Comparison of ENCODE assay signal across 19 cellular contexts in the genomic region with DNA sequence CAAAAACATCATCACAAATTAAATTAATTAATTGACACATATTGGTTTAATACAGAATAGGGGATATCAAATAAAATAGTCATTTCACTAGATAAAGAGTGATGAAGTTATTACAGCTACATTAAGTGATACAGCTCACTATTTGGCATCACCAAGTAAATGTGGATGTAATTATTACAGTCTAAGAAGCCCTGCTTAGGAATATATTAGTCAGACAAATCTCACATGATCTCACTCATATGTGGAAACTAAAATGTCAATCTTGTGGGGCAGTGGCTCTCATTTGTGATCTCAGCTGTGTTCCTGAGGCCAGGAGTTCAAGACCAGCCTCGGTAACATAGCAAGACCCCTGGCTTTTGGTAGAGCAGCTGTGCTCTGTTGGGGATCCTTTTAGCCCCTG.
DNase-seq lines count a peak whose midpoint lies in the region; ATAC-seq and TF ChIP-seq lines count a peak whose summit lies in the region.
"Had no signal": no experiment of that assay in that cellular context is flagged by ENCODE, and none has a peak within 500 bp of the region (broad histone marks: within the 10 kb centered on the region; RNA-seq: fewer than 3 reads in every experiment).

No MANE protein-coding gene starts in this region.

- H3K23ac ChIP-seq in IMR-90 (ENCODE audit: low read depth, low read length): no peak overlapping the region

- no peak overlapping the region for H3K4me3 Mint-ChIP-seq in activated T-cell treated with anti-CD3 and anti-CD28 coated beads, Interleukin-2, amount 50 U/mL, for 24 hours
- H3K4me3 Mint-ChIP-seq: CD8-positive, alpha-beta memory T cell; H9; HFFc6 had no signal

- no peak overlapping the region for H4K91ac ChIP-seq in IMR-90 (ENCODE audit: insufficient read depth, low read depth, low read length)

- no peak overlapping the region for H3K4ac ChIP-seq in IMR-90 (ENCODE audit: low read depth, low read length)

- intact Hi-C loops in IMR-90 (cut with micrococcal nuclease): no loop called here

- no peaks in the 10 kb centered on the region for H3K27me3 Mint-ChIP-seq in activated T-cell treated with anti-CD3 and anti-CD28 coated beads, Interleukin-2, amount 50 U/mL, for 24 hours
- H3K27me3 Mint-ChIP-seq: CD8-positive, alpha-beta memory T cell; IgD-negative memory B cell had no signal

- H2AFZ ChIP-seq in IMR-90 (replicated peaks; ENCODE audit: low read length, poor library complexity): no peak overlapping the region

- no peak overlapping the region for H2AK9ac ChIP-seq in IMR-90 (replicated peaks; ENCODE audit: low read depth, low read length, poor library complexity)

- no peak overlapping the region for H3K27ac Mint-ChIP-seq in activated T-cell treated with anti-CD3 and anti-CD28 coated beads, Interleukin-2, amount 50 U/mL, for 24 hours
- H3K27ac Mint-ChIP-seq: CD8-positive, alpha-beta memory T cell; H9; HFFc6; IgD-negative memory B cell had no signal

- no peaks in the 10 kb centered on the region for H3K79me1 ChIP-seq in IMR-90 (ENCODE audit: low read depth in 1 of 2, low read length in 2 of 2)

- no peak overlapping the region for H4K5ac ChIP-seq in IMR-90 (ENCODE audit: low read depth, low read length)

- in situ Hi-C loops in IMR-90 (cut with MboI; ENCODE audit: low sequenced_read_pairs): no loop called here

- no peak overlapping the region for H4K8ac ChIP-seq in IMR-90 (ENCODE audit: low read depth in 2 of 2, low read length in 2 of 2)

- no CpG with 5 or more reads among the region's 1 CpG for WGBS in IMR-90 (ENCODE audit: extremely low coverage in 2 of 2, insufficient read length in 1 of 2), 2 experiments

- no peak overlapping the region for H3K18ac ChIP-seq in IMR-90 (ENCODE audit: low read depth, low read length)

- H3K36me3 ChIP-seq in IMR-90 (ENCODE audit: control insufficient read depth, insufficient read depth, low read length): no peaks in the 10 kb centered on the region
- H3K36me3 ChIP-seq: BLaER1 had no signal

- H3K56ac ChIP-seq in IMR-90 (ENCODE audit: extremely low read depth, insufficient read depth, low read length): no peak overlapping the region

- no peaks in the 10 kb centered on the region for H3K4me1 Mint-ChIP-seq in activated T-cell treated with anti-CD3 and anti-CD28 coated beads, Interleukin-2, amount 50 U/mL, for 24 hours (ENCODE audit: low read depth)
- H3K4me1 Mint-ChIP-seq: CD8-positive, alpha-beta memory T cell; IgD-negative memory B cell had no signal

- H3K9me3 Mint-ChIP-seq in activated T-cell treated with anti-CD3 and anti-CD28 coated beads, Interleukin-2, amount 50 U/mL, for 24 hours: peaks cover 29% of the 10 kb centered on the region

- BruUV-seq in IMR-90 (replicated peaks; lab: Mats Ljungman, UMichigan): no TSS peak

- no peak for TF ChIP-seq POLR2A in IMR-90 (IDR thresholded peaks at IDR 0.05; ENCODE audit: low read depth, low read length)

- no peak overlapping the region for H3K9ac ChIP-seq in IMR-90 (ENCODE audit: low read depth, low read length)
- H3K9ac ChIP-seq: BLaER1 had no signal

- no peak overlapping the region for H2AK5ac ChIP-seq in IMR-90 (ENCODE audit: low read depth, low read length)

- no peak for TF ChIP-seq RAD21 in IMR-90 (IDR thresholded peaks at IDR 0.05; ENCODE audit: low read length)

- TF ChIP-seq CTCF in AG09319 (IDR thresholded peaks at IDR 0.05; ENCODE audit: low read depth, low read length): no peak
- TF ChIP-seq CTCF in IMR-90 (conservative IDR thresholded peaks at IDR 0.05; ENCODE audit: low read depth, low read length): no peak
- TF ChIP-seq CTCF in foreskin fibroblast (IDR thresholded peaks at IDR 0.05; ENCODE audit: low read depth, low read length): no peak

- no peaks in the 10 kb centered on the region for H3K9me1 ChIP-seq in IMR-90 (ENCODE audit: insufficient read depth, low read length)

- H3K9me3 ChIP-seq in IMR-90 (ENCODE audit: control insufficient read depth, insufficient read depth, low read length): no peaks in the 10 kb centered on the region; the same call in 1 of the 2 replicates
- H3K9me3 ChIP-seq: Caco-2 had no signal

- ATAC-seq in IMR-90 (ENCODE audit: low read depth): no peak

- no peaks in the 10 kb centered on the region for H4K20me1 ChIP-seq in IMR-90 (ENCODE audit: insufficient read depth, low read length)
- H4K20me1 ChIP-seq: BLaER1 had no signal

- H3K14ac ChIP-seq in IMR-90 (replicated peaks; ENCODE audit: low read depth, low read length): no peak overlapping the region

- no peak overlapping the region for H2BK15ac ChIP-seq in IMR-90 (ENCODE audit: low read depth, low read length)

- H3K4me1 ChIP-seq in IMR-90 (ENCODE audit: control insufficient read depth, insufficient read depth, low read length): no peaks in the 10 kb centered on the region
- H3K4me1 ChIP-seq: BLaER1, Caco-2 had no signal

- no peak overlapping the region for H3K4me2 ChIP-seq in IMR-90 (ENCODE audit: low read depth, low read length)
- H3K4me2 ChIP-seq: BLaER1 had no signal

- H3K36me3 Mint-ChIP-seq in activated T-cell treated with anti-CD3 and anti-CD28 coated beads, Interleukin-2, amount 50 U/mL, for 24 hours (ENCODE audit: low read depth): no peaks in the 10 kb centered on the region
- H3K36me3 Mint-ChIP-seq: CD8-positive, alpha-beta memory T cell had no signal

- H2BK5ac ChIP-seq in IMR-90 (ENCODE audit: low read depth, low read length, poor library complexity, severe bottlenecking): no peak overlapping the region

- H3K27ac ChIP-seq in IMR-90 (ENCODE audit: insufficient read depth, low read length): no peak overlapping the region
- H3K27ac ChIP-seq: BLaER1 had no signal

- no peak overlapping the region for H2BK20ac ChIP-seq in IMR-90 (ENCODE audit: low read depth, low read length)

- H3K27me3 ChIP-seq in IMR-90 (ENCODE audit: control insufficient read depth, insufficient read depth, low read length): no peaks in the 10 kb centered on the region
- H3K27me3 ChIP-seq: BLaER1 had no signal

- H3K4me3 ChIP-seq in IMR-90 (ENCODE audit: insufficient read depth, low read depth, low read length): no peak overlapping the region
- H3K4me3 ChIP-seq in foreskin fibroblast (ENCODE audit: low read depth in 1 of 2, low read length in 2 of 2): no peak overlapping the region
- H3K4me3 ChIP-seq: BLaER1 had no signal

- POLR2A ChIA-PET in IMR-90 (lab: Charles Lee; ENCODE audit: unreplicated experiment): no interaction called here

- dilution Hi-C loops in IMR-90 (cut with HindIII; ENCODE audit: low sequenced_read_pairs, unreplicated experiment): no loop called here

- CTCF ChIA-PET in IMR-90 (lab: Yijun Ruan, JAX): no interaction called here

- no peak overlapping the region for H2BK120ac ChIP-seq in IMR-90 (ENCODE audit: low read depth, low read length)

- DNase-seq in AG09319 (ENCODE audit: extremely low read depth, low read depth) (peak; percentile 14), IMR-90 (peak; percentile 30), fibroblast of gingiva (ENCODE audit: low read depth) (peak; percentile 74), foreskin fibroblast (peak; percentile 29 to 64), NCI-H524 treated with DMSO at 0.1 percent for 48 hours (lab: John Stamatoyannopoulos, UW) (no peak), nucleus accumbens (lab: John Stamatoyannopoulos, UW) (no peak)
- DNase-seq in activated T-cell treated with anti-CD3 and anti-CD28 coated beads, Interleukin-2, amount 50 U/mL, for 24 hours: no peak
- DNase-seq: 8988T; ACHN; AML-193; Caco-2; CD8-positive, alpha-beta memory T cell; DND-41; GDM1; GOT3; H9; HFFc6 had no signal

TF ChIP-seq in IMR-90, 13 proteins besides CTCF, POLR2A, EP300 and RAD21:
- TF ChIP-seq MAFK (IDR thresholded peaks at IDR 0.05; ENCODE audit: low read depth, low read length): no peak
- TF ChIP-seq RCOR1 (IDR thresholded peaks at IDR 0.05; ENCODE audit: insufficient replicate concordance, low read length): no peak
- TF ChIP-seq, protein P1, sequence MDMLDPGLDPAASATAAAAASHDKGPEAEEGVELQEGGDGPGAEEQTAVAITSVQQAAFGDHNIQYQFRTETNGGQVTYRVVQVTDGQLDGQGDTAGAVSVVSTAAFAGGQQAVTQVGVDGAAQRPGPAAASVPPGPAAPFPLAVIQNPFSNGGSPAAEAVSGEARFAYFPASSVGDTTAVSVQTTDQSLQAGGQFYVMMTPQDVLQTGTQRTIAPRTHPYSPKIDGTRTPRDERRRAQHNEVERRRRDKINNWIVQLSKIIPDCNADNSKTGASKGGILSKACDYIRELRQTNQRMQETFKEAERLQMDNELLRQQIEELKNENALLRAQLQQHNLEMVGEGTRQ (IDR thresholded peaks at IDR 0.05; ENCODE audit: low read depth, low read length): no peak
- no peak for TF ChIP-seq CEBPB (IDR thresholded peaks at IDR 0.05; ENCODE audit: low read depth, low read length)
- no peak for TF ChIP-seq FOS (IDR thresholded peaks at IDR 0.05; ENCODE audit: low read depth, low read length)
- no peak for TF ChIP-seq MAZ (IDR thresholded peaks at IDR 0.05; ENCODE audit: borderline replicate concordance, low read depth, low read length)
- TF ChIP-seq, protein P2, sequence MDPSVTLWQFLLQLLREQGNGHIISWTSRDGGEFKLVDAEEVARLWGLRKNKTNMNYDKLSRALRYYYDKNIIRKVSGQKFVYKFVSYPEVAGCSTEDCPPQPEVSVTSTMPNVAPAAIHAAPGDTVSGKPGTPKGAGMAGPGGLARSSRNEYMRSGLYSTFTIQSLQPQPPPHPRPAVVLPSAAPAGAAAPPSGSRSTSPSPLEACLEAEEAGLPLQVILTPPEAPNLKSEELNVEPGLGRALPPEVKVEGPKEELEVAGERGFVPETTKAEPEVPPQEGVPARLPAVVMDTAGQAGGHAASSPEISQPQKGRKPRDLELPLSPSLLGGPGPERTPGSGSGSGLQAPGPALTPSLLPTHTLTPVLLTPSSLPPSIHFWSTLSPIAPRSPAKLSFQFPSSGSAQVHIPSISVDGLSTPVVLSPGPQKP (IDR thresholded peaks at IDR 0.05; ENCODE audit: borderline replicate concordance, low read depth, low read length): no peak
- TF ChIP-seq MXI1 (IDR thresholded peaks at IDR 0.05; ENCODE audit: borderline replicate concordance, low read depth, low read length): no peak
- no peak for TF ChIP-seq BHLHE40 (IDR thresholded peaks at IDR 0.05; ENCODE audit: low read depth, low read length)
- TF ChIP-seq CHD1 (IDR thresholded peaks at IDR 0.05; ENCODE audit: low read depth, low read length): no peak
- no peak for TF ChIP-seq NFE2L2 (IDR thresholded peaks at IDR 0.05; ENCODE audit: low read depth, low read length)
- TF ChIP-seq RFX5 (IDR thresholded peaks at IDR 0.05; ENCODE audit: low read depth, low read length): no peak
- TF ChIP-seq SMC3 (IDR thresholded peaks at IDR 0.05; ENCODE audit: low read depth, low read length): no peak
TF ChIP-seq in IMR-90: peak in this region for 0.

Comparison
In these comparisons a context has a peak if more than half of its experiments do, and no peak if none do; other contexts are left out.
1. DNase-seq: peak in AG09319 (single experiment), IMR-90 (single experiment), fibroblast of gingiva (single experiment) and foreskin fibroblast (2 of 2); none in NCI-H524 treated with DMSO at 0.1 percent for 48 hours (single experiment), nucleus accumbens (0 of 56) and activated T-cell treated with anti-CD3 and anti-CD28 coated beads, Interleukin-2, amount 50 U/mL, for 24 hours (single experiment).